Comparison of ENCODE assay signal across 11 cellular contexts in genomic region chr1:2197732-2198165, GRCh38. TPM values are rescaled to one million over a fixed set of nuclear protein-coding genes. Genes with fewer than 3 reads are reported as not detected.
DNase-seq lines count a peak whose midpoint lies in the region; ATAC-seq and TF ChIP-seq lines count a peak whose summit lies in the region.
"Had no signal": no experiment of that assay in that cellular context is flagged by ENCODE, and none has a peak within 500 bp of the region (broad histone marks: within the 10 kb centered on the region; RNA-seq: fewer than 3 reads in every experiment).

No MANE protein-coding gene starts in this region.

- no peak overlapping the region for H3K4me3 ChIP-seq in SK-N-MC
- H3K4me3 ChIP-seq in colonic mucosa: no peak overlapping the region
- no peak overlapping the region for H3K4me3 ChIP-seq in sigmoid colon
- H3K4me3 ChIP-seq: prostate gland had no signal

- H3K4me1 Mint-ChIP-seq in activated CD4-positive, alpha-beta T cell treated with anti-CD3 and anti-CD28 coated beads for 36 hours: peaks cover 27% of the 10 kb centered on the region
- H3K4me1 Mint-ChIP-seq in natural killer cell: peaks cover 16 to 29% of the 10 kb centered on the region in 2 donors

- H3K27me3 Mint-ChIP-seq in activated CD4-positive, alpha-beta T cell treated with anti-CD3 and anti-CD28 coated beads for 36 hours: no peaks in the 10 kb centered on the region
- H3K27me3 Mint-ChIP-seq in natural killer cell (ENCODE audit: low read depth in 2 of 2): no peaks in the 10 kb centered on the region

- no peaks in the 10 kb centered on the region for H3K27me3 ChIP-seq in colonic mucosa
- no peaks in the 10 kb centered on the region for H3K27me3 ChIP-seq in sigmoid colon

- peaks cover 22% of the 10 kb centered on the region for H3K4me1 ChIP-seq in colonic mucosa
- H3K4me1 ChIP-seq in sigmoid colon: peaks cover 0 to 51% (median 47%) of the 10 kb centered on the region in 4 donors

- 89 to 92% methylated on average over 10 of the region's 10 CpGs for WGBS in sigmoid colon, 2 donors

- H3K9me3 ChIP-seq in SK-N-MC (ENCODE audit: low read depth, low read length) (no peaks in the 10 kb centered on the region), colonic mucosa (no peaks in the 10 kb centered on the region), sigmoid colon (no peaks in the 10 kb centered on the region)
- H3K9me3 ChIP-seq: prostate gland had no signal

- H3K9me3 Mint-ChIP-seq in activated CD4-positive, alpha-beta T cell treated with anti-CD3 and anti-CD28 coated beads for 36 hours (ENCODE audit: low read depth): no peaks in the 10 kb centered on the region
- no peaks in the 10 kb centered on the region for H3K9me3 Mint-ChIP-seq in natural killer cell

- H3K9ac ChIP-seq in SK-N-MC (ENCODE audit: insufficient read length) (peak overlapping the region; percentile 32), colonic mucosa (ENCODE audit: low read depth in 2 of 2, low read length in 2 of 2) (no peak overlapping the region)

- POLR2A ChIA-PET in activated CD4-positive, alpha-beta T cell treated with anti-CD3 and anti-CD28 coated beads for 36 hours (lab: Charles Lee): no interaction called here

- TF ChIP-seq CTCF in colonic mucosa (IDR thresholded peaks at IDR 0.05): no peak
- TF ChIP-seq CTCF in sigmoid colon (IDR thresholded peaks at IDR 0.05): no peak
- no peak for TF ChIP-seq CTCF in natural killer cell (IDR thresholded peaks at IDR 0.05)

- no peak for TF ChIP-seq POLR2A in sigmoid colon (IDR thresholded peaks at IDR 0.05)

- H3K27ac ChIP-seq in SK-N-MC: no peak overlapping the region; the same call in 1 of the 2 replicates
- H3K27ac ChIP-seq in colonic mucosa: peak overlapping the region; percentile 83
- peak overlapping the region; percentile 22 to 99 (median 87) for H3K27ac ChIP-seq in sigmoid colon

- intact Hi-C loops in activated CD4-positive, alpha-beta T cell treated with anti-CD3 and anti-CD28 coated beads for 36 hours (cut with DNase I, micrococcal nuclease): no loop called here
- intact Hi-C loops in colonic mucosa (cut with DNase I) (loop anchor here (10.0 kb wide), 1 partner anchor 447 kb away; no protein-coding TSS in a partner anchor), sigmoid colon (cut with DNase I) (loop anchor here (5.0 kb wide), 2 partner anchors 390 to 1430 kb away; partner anchors contain the start of genes PRXL2B and TPRG1L), natural killer cell (cut with micrococcal nuclease) (loop anchor here (2.0 to 10.0 kb wide), 4 partner anchors 35 to 447 kb away; no protein-coding TSS in a partner anchor)

- TF ChIP-seq EP300 in sigmoid colon (IDR thresholded peaks at IDR 0.05): no peak

- no peak for DNase-seq in activated CD4-positive, alpha-beta T cell treated with anti-CD3 and anti-CD28 coated beads for 36 hours
- no peak for DNase-seq in activated CD4-positive, alpha-beta T cell treated with anti-CD3 and anti-CD28 coated beads for 48 hours
- DNase-seq in SK-N-MC (ENCODE audit: low read depth, low spot score) (no peak), colonic mucosa (no peak), sigmoid colon (no peak), natural killer cell (no peak), MV-4-11 (lab: John Stamatoyannopoulos, UW) (no peak)
- DNase-seq: NCI-H1092 treated with DMSO at 0.1 percent for 48 hours, NCI-H748 treated with DMSO at 0.1 percent for 48 hours had no signal

- H3K36me3 ChIP-seq in SK-N-MC (ENCODE audit: insufficient read depth, low read length) (no peaks in the 10 kb centered on the region), colonic mucosa (no peaks in the 10 kb centered on the region), sigmoid colon (no peaks in the 10 kb centered on the region)
- H3K36me3 ChIP-seq: prostate gland had no signal

- H3K36me3 Mint-ChIP-seq in activated CD4-positive, alpha-beta T cell treated with anti-CD3 and anti-CD28 coated beads for 36 hours (ENCODE audit: low read depth): no peaks in the 10 kb centered on the region
- H3K36me3 Mint-ChIP-seq in natural killer cell: no peaks in the 10 kb centered on the region

- no peak for ATAC-seq in activated CD4-positive, alpha-beta T cell treated with anti-CD3 and anti-CD28 coated beads for 36 hours
- ATAC-seq in HG02571 (IDR thresholded peaks at IDR 0.05; ENCODE audit: unreplicated experiment) (no peak), natural killer cell (no peak)

- CTCF ChIA-PET in activated CD4-positive, alpha-beta T cell treated with anti-CD3 and anti-CD28 coated beads for 36 hours (lab: Charles Lee): interaction anchor here (0.9 kb wide), 1 partner anchor 58 kb away, joined by 3 read pairs; no protein-coding TSS in a partner anchor

- H3K27ac Mint-ChIP-seq in activated CD4-positive, alpha-beta T cell treated with anti-CD3 and anti-CD28 coated beads for 36 hours: peak overlapping the region; percentile 88
- H3K27ac Mint-ChIP-seq in natural killer cell: peak overlapping the region in 1 of 2 donors; percentile 93

- H3K4me3 Mint-ChIP-seq in activated CD4-positive, alpha-beta T cell treated with anti-CD3 and anti-CD28 coated beads for 36 hours: peak overlapping the region; percentile 19
- no peak overlapping the region for H3K4me3 Mint-ChIP-seq in natural killer cell

RNA-seq across cellular contexts. Expression of gene FAAP20, which starts 3.2 kb away (rescaled TPM):
- total RNA-seq in activated CD4-positive, alpha-beta T cell treated with anti-CD3 and anti-CD28 coated beads for 36 hours: 10 to 100 TPM; 69.7 to 84.4 TPM
- 10 to 100 TPM; 29.9 to 53.7 TPM for total RNA-seq in colonic mucosa
- 10 to 100 TPM; 33.8 to 49.5 (median 39.6) TPM for total RNA-seq in sigmoid colon
- 10 to 100 TPM; 28.4 to 58.0 (median 56.5) TPM for polyA plus RNA-seq in sigmoid colon
- total RNA-seq in natural killer cell: 10 to 100 TPM; 40.3 to 53.0 (median 43.3) TPM

RNA-seq across cellular contexts. Expression of gene SKI, which starts 30.4 kb away (rescaled TPM):
- 10 to 100 TPM; 28.7 to 34.0 TPM for total RNA-seq in activated CD4-positive, alpha-beta T cell treated with anti-CD3 and anti-CD28 coated beads for 36 hours
- total RNA-seq in colonic mucosa (10 to 100 TPM; 31.0 to 36.1 TPM), sigmoid colon (10 to 100 TPM; 18.9 to 50.4 (median 26.9) TPM), natural killer cell (100 to 1,000 TPM in 2 of 3 donors, 10 to 100 TPM in 1; 96.9 to 145 (median 140) TPM)
- 10 to 100 TPM in 1 of 3 donors, 1 to 10 TPM in 2; 5.8 to 20.0 (median 6.6) TPM for polyA plus RNA-seq in sigmoid colon

Comparison
In these comparisons a context has a peak if more than half of its experiments do, and no peak if none do; other contexts are left out.
1. intact Hi-C loops: an anchor here in colonic mucosa (10.0 kb wide), sigmoid colon (5.0 kb wide) and natural killer cell (2.0 to 10.0 kb wide); none called in activated CD4-positive, alpha-beta T cell treated with anti-CD3 and anti-CD28 coated beads for 36 hours.